In genomic region chr6:117484052-117484646, GRCh38 we compare ENCODE assay signal across 8 cellular contexts. TPM values are rescaled to one million over a fixed set of nuclear protein-coding genes. Genes with fewer than 3 reads are reported as not detected.
DNase-seq lines count a peak whose midpoint lies in the region; ATAC-seq and TF ChIP-seq lines count a peak whose summit lies in the region.

No MANE protein-coding gene starts in this region.

- H3F3A ChIP-seq in SK-N-SH (replicated peaks; ENCODE audit: insufficient read depth), result peaks cover 39% of the 10 kb centered on the region

- 28% methylated on average over 8 of the region's 8 CpGs for WGBS in SK-N-SH (ENCODE audit: low lambda C conversion rate)
- 67% methylated on average over 8 of the region's 8 CpGs for WGBS in hepatocyte (ENCODE audit: low lambda C conversion rate, missing lambda C conversion rate)

- peak overlapping the region; percentile 88 for H3K4me2 ChIP-seq in SK-N-SH
- peak overlapping the region; percentile 93 for H3K4me2 ChIP-seq in hepatocyte

- H3K4me1 ChIP-seq in SK-N-SH (ENCODE audit: control insufficient read depth in 1 of 2, insufficient read depth in 2 of 2, low read depth in 1 of 2, low read length in 1 of 2) (peaks cover 4 to 6% of the 10 kb centered on the region in 2 experiments; a peak in 2 of 4 replicates), hepatocyte (ENCODE audit: insufficient read depth) (peaks cover 8% of the 10 kb centered on the region)

- intact Hi-C loops in activated T-helper 1 cell treated with anti-CD3 and anti-CD28 coated beads, Interleukin-12 subunit alpha, Interleukin-12 subunit beta, Interleukin-2, Interleukin-4 antibody, amounts not matched to agents 30 ng/mL and 10 ng/mL and 1 ng/mL, durations not matched to agents 14 hours and 24 hours and 36 hours (cut with micrococcal nuclease), result loop anchor here (5.0 kb wide), 2 partner anchors 193 to 1168 kb away; partner anchors contain the start of genes CEP85L and NUS1

- H3K27me3 ChIP-seq in SK-N-SH (ENCODE audit: insufficient read depth) (no peaks in the 10 kb centered on the region), hepatocyte (no peaks in the 10 kb centered on the region)

- H3K9me3 ChIP-seq in SK-N-SH (no peaks in the 10 kb centered on the region), hepatocyte (ENCODE audit: low read depth) (no peaks in the 10 kb centered on the region)

- H3K36me3 Mint-ChIP-seq in activated T-helper 1 cell treated with anti-CD3 and anti-CD28 coated beads, Interleukin-12 subunit alpha, Interleukin-12 subunit beta, Interleukin-2, Interleukin-4 antibody, amounts not matched to agents 30 ng/mL and 10 ng/mL and 1 ng/mL, durations not matched to agents 14 hours and 24 hours and 36 hours (ENCODE audit: low read depth), result no peaks in the 10 kb centered on the region
- H3K36me3 Mint-ChIP-seq in stimulated activated memory B cell treated with anti-CD40 and anti-IgM and Interleukin-4, amounts not matched to agents 10 μg/mL and 1 μg/mL and 100 μg/mL, for 72 hours, result no peaks in the 10 kb centered on the region

- peak overlapping the region; percentile 69 to 85; a peak in 3 of 4 replicates for H3K4me3 ChIP-seq in SK-N-SH (ENCODE audit: low read depth in 2 of 2, low read length in 1 of 2)
- peak overlapping the region; percentile 93 for H3K4me3 ChIP-seq in hepatocyte

- POLR2A ChIA-PET in SK-N-SH (lab: Yijun Ruan, JAX), result no interaction called here

- peaks cover 63% of the 10 kb centered on the region for H3K79me2 ChIP-seq in SK-N-SH (ENCODE audit: insufficient read depth)
- H3K79me2 ChIP-seq in hepatocyte, result peaks cover 53% of the 10 kb centered on the region

- peaks cover 38% of the 10 kb centered on the region for H3K27me3 Mint-ChIP-seq in activated T-helper 1 cell treated with anti-CD3 and anti-CD28 coated beads, Interleukin-12 subunit alpha, Interleukin-12 subunit beta, Interleukin-2, Interleukin-4 antibody, amounts not matched to agents 30 ng/mL and 10 ng/mL and 1 ng/mL, durations not matched to agents 14 hours and 24 hours and 36 hours (ENCODE audit: insufficient read depth)
- H3K27me3 Mint-ChIP-seq in stimulated activated memory B cell treated with anti-CD40 and anti-IgM and Interleukin-4, amounts not matched to agents 10 μg/mL and 1 μg/mL and 100 μg/mL, for 72 hours, result peaks cover 59% of the 10 kb centered on the region

- TF ChIP-seq CTCF in SK-N-SH (IDR thresholded peaks at IDR 0.05) (no peak), hepatocyte (IDR thresholded peaks at IDR 0.05; ENCODE audit: poor library complexity) (no peak)

- peaks cover 22% of the 10 kb centered on the region for H3K4me1 Mint-ChIP-seq in activated T-helper 1 cell treated with anti-CD3 and anti-CD28 coated beads, Interleukin-12 subunit alpha, Interleukin-12 subunit beta, Interleukin-2, Interleukin-4 antibody, amounts not matched to agents 30 ng/mL and 10 ng/mL and 1 ng/mL, durations not matched to agents 14 hours and 24 hours and 36 hours (ENCODE audit: low read depth)
- H3K4me1 Mint-ChIP-seq in stimulated activated memory B cell treated with anti-CD40 and anti-IgM and Interleukin-4, amounts not matched to agents 10 μg/mL and 1 μg/mL and 100 μg/mL, for 72 hours, result peaks cover 19% of the 10 kb centered on the region

- H3K27ac ChIP-seq in SK-N-SH (ENCODE audit: low read depth in 2 of 2, low read length in 1 of 2) (peak overlapping the region in 1 of 2 experiments; percentile 75; a peak in 2 of 4 replicates), hepatocyte (peak overlapping the region; percentile 94)

- DNase-seq in SK-N-SH (no peak), hepatocyte (ENCODE audit: low spot score) (no peak), hepatic stellate cell (ENCODE audit: low spot score) (no peak), NCI-H345 (lab: John Stamatoyannopoulos, UW) (no peak)
- no peak for DNase-seq in activated T-helper 1 cell treated with anti-CD3 and anti-CD28 coated beads, Interleukin-12 subunit alpha, Interleukin-12 subunit beta, Interleukin-2, Interleukin-4 antibody, amounts not matched to agents 30 ng/mL and 10 ng/mL and 1 ng/mL, durations not matched to agents 14 hours and 24 hours and 36 hours (ENCODE audit: low spot score)
- no peak for DNase-seq in activated effector memory CD4-positive, alpha-beta T cell treated with Interleukin-2 at 50 U/mL for 16 hours

- H3K9me2 ChIP-seq in SK-N-SH (no peaks in the 10 kb centered on the region), hepatocyte (replicated peaks; ENCODE audit: insufficient read depth) (no peaks in the 10 kb centered on the region)

- peak overlapping the region; percentile 90 for H3K9ac ChIP-seq in SK-N-SH

- H3K4me3 Mint-ChIP-seq in activated T-helper 1 cell treated with anti-CD3 and anti-CD28 coated beads, Interleukin-12 subunit alpha, Interleukin-12 subunit beta, Interleukin-2, Interleukin-4 antibody, amounts not matched to agents 30 ng/mL and 10 ng/mL and 1 ng/mL, durations not matched to agents 14 hours and 24 hours and 36 hours, result peak overlapping the region; percentile 95
- peak overlapping the region; percentile 84 for H3K4me3 Mint-ChIP-seq in stimulated activated memory B cell treated with anti-CD40 and anti-IgM and Interleukin-4, amounts not matched to agents 10 μg/mL and 1 μg/mL and 100 μg/mL, for 72 hours

- no peaks in the 10 kb centered on the region for H3K9me3 Mint-ChIP-seq in activated T-helper 1 cell treated with anti-CD3 and anti-CD28 coated beads, Interleukin-12 subunit alpha, Interleukin-12 subunit beta, Interleukin-2, Interleukin-4 antibody, amounts not matched to agents 30 ng/mL and 10 ng/mL and 1 ng/mL, durations not matched to agents 14 hours and 24 hours and 36 hours
- no peaks in the 10 kb centered on the region for H3K9me3 Mint-ChIP-seq in stimulated activated memory B cell treated with anti-CD40 and anti-IgM and Interleukin-4, amounts not matched to agents 10 μg/mL and 1 μg/mL and 100 μg/mL, for 72 hours

- peaks cover 0 to 38% of the 10 kb centered on the region in 2 experiments for H3K36me3 ChIP-seq in SK-N-SH (replicated peaks in 1 of 2; ENCODE audit: control insufficient read depth in 1 of 2, insufficient read depth in 2 of 2, low read length in 1 of 2)
- no peaks in the 10 kb centered on the region for H3K36me3 ChIP-seq in hepatocyte (replicated peaks; ENCODE audit: insufficient read depth, low read depth)

- TF ChIP-seq EP300 in SK-N-SH (IDR thresholded peaks at IDR 0.05; ENCODE audit: borderline replicate concordance in 1 of 2, low read depth in 1 of 2, low read length in 1 of 2), result no peak

- TF ChIP-seq RAD21 in SK-N-SH (IDR thresholded peaks at IDR 0.05; ENCODE audit: low read length), result no peak

- H4K20me1 ChIP-seq in SK-N-SH (ENCODE audit: insufficient read depth) (no peaks in the 10 kb centered on the region), hepatocyte (ENCODE audit: insufficient read depth, poor library complexity, severe bottlenecking) (no peaks in the 10 kb centered on the region)

- H3K27ac Mint-ChIP-seq in activated T-helper 1 cell treated with anti-CD3 and anti-CD28 coated beads, Interleukin-12 subunit alpha, Interleukin-12 subunit beta, Interleukin-2, Interleukin-4 antibody, amounts not matched to agents 30 ng/mL and 10 ng/mL and 1 ng/mL, durations not matched to agents 14 hours and 24 hours and 36 hours, result no peak overlapping the region
- peak overlapping the region; percentile 70 for H3K27ac Mint-ChIP-seq in stimulated activated memory B cell treated with anti-CD40 and anti-IgM and Interleukin-4, amounts not matched to agents 10 μg/mL and 1 μg/mL and 100 μg/mL, for 72 hours

- CTCF ChIA-PET in SK-N-SH (lab: Yijun Ruan, JAX), result interaction anchor here (1.0 kb wide), 1 partner anchor 34 kb away, joined by 5 read pairs; no protein-coding TSS in a partner anchor

- H2AFZ ChIP-seq in SK-N-SH (ENCODE audit: low read depth), result no peak overlapping the region
- H2AFZ ChIP-seq in hepatocyte, result peak overlapping the region; percentile 96

- ATAC-seq in SK-N-SH treated with all-trans-retinoic acid at 6 μM for 48 hours, result no peak
- ATAC-seq in stimulated activated memory B cell treated with anti-CD40 and anti-IgM and Interleukin-4, amounts not matched to agents 10 μg/mL and 1 μg/mL and 100 μg/mL, for 72 hours, result no peak

TF ChIP-seq in SK-N-SH, 30 proteins besides CTCF, POLR2A, EP300 and RAD21:
- TF ChIP-seq CHD2 (IDR thresholded peaks at IDR 0.05; ENCODE audit: low read length, partially characterized antibody), result no peak
- no peak for TF ChIP-seq FOXJ3 (CRISPR knock-in tag; IDR thresholded peaks at IDR 0.05)
- TF ChIP-seq TCF12 (IDR thresholded peaks at IDR 0.05), result no peak
- no peak for TF ChIP-seq RFX5 (IDR thresholded peaks at IDR 0.05; ENCODE audit: low read length)
- no peak for TF ChIP-seq POLR2AphosphoS5 (IDR thresholded peaks at IDR 0.05; ENCODE audit: low read depth, low read length)
- no peak for TF ChIP-seq GABPA (IDR thresholded peaks at IDR 0.05; ENCODE audit: low read depth)
TF ChIP-seq in SK-N-SH: peak in this region for 0.

TF ChIP-seq in SK-N-SH treated with all-trans-retinoic acid at 6 μM for 48 hours, 23 proteins besides CTCF, POLR2A, EP300 and RAD21 (continues in another document):
- no peak for TF ChIP-seq ISL1 (CRISPR knock-in tag; IDR thresholded peaks at IDR 0.05)
- TF ChIP-seq ZFP3 (CRISPR knock-in tag; IDR thresholded peaks at IDR 0.05), result no peak
- TF ChIP-seq ZNF565 (CRISPR knock-in tag; conservative IDR thresholded peaks at IDR 0.05; ENCODE audit: low read depth), result no peak
- TF ChIP-seq RARB (CRISPR knock-in tag; IDR thresholded peaks at IDR 0.05), result no peak
- no peak for TF ChIP-seq TOX (CRISPR knock-in tag; IDR thresholded peaks at IDR 0.05; ENCODE audit: borderline replicate concordance)

RNA-seq across cellular contexts. Expression of gene DCBLD1, which starts 1.7 kb away (rescaled TPM):
- polyA plus RNA-seq in SK-N-SH (2012; rRNA removed) (82.2 and 91.5 TPM in 2 replicates), hepatocyte (12.8 and 18.9 TPM in 2 replicates)
- polyA plus RNA-seq in SK-N-SH (2012; cell fraction: cytosol; rRNA removed), result 82.3 and 82.9 TPM in 2 replicates
- polyA plus RNA-seq in SK-N-SH (2012; cell fraction: nucleus; rRNA removed), result 97.1 and 145 TPM in 2 replicates
- 3.9 and 4.5 TPM in 2 replicates for total RNA-seq in activated T-helper 1 cell treated with anti-CD3 and anti-CD28 coated beads, Interleukin-12 subunit alpha, Interleukin-12 subunit beta, Interleukin-2, Interleukin-4 antibody, amounts not matched to agents 30 ng/mL and 10 ng/mL and 1 ng/mL, durations not matched to agents 14 hours and 24 hours and 36 hours
- total RNA-seq in hepatocyte, result 23.8 and 40.1 TPM in 2 replicates

RNA-seq across cellular contexts. Expression of gene ROS1, which starts 58.4 kb away (rescaled TPM):
- polyA plus RNA-seq in SK-N-SH (2012; rRNA removed) (1.8 and 2.0 TPM in 2 replicates), hepatocyte (0.30 and 0.33 TPM in 2 replicates)
- 1.5 and 1.8 TPM in 2 replicates for polyA plus RNA-seq in SK-N-SH (2012; cell fraction: cytosol; rRNA removed)
- 3.8 and 7.4 TPM in 2 replicates for polyA plus RNA-seq in SK-N-SH (2012; cell fraction: nucleus; rRNA removed)
- total RNA-seq in activated T-helper 1 cell treated with anti-CD3 and anti-CD28 coated beads, Interleukin-12 subunit alpha, Interleukin-12 subunit beta, Interleukin-2, Interleukin-4 antibody, amounts not matched to agents 30 ng/mL and 10 ng/mL and 1 ng/mL, durations not matched to agents 14 hours and 24 hours and 36 hours, result not detected in 2 replicates
- 2.2 and 2.7 TPM in 2 replicates for total RNA-seq in hepatocyte
